ENCODE assay signal across 1 cellular context in the genomic region with DNA sequence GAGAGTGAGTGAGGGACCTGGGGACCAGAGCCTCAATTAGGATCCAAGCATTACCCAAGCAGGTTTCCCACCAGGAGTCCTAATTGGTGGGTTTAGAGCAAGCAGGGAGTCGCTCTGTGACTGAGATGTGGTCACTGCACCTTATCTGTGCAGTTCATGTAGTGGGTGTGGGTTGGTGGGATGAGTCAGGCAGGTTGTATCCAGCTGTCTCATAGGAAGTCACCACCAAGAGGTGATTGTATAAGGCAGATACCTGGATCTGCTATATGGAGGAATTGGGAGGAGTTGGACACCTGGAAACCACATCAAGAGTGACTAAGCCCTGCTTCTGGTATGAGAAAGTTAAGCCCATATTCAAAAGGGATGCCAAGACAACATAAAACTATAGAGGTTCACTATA.
TF ChIP-seq lines count a peak whose summit lies in the region.

No MANE protein-coding gene starts in this region.

TF ChIP-seq in K562, 482 proteins besides CTCF, POLR2A, EP300 and RAD21 (continued from another document and continues in another):
- TF ChIP-seq, protein P1, sequence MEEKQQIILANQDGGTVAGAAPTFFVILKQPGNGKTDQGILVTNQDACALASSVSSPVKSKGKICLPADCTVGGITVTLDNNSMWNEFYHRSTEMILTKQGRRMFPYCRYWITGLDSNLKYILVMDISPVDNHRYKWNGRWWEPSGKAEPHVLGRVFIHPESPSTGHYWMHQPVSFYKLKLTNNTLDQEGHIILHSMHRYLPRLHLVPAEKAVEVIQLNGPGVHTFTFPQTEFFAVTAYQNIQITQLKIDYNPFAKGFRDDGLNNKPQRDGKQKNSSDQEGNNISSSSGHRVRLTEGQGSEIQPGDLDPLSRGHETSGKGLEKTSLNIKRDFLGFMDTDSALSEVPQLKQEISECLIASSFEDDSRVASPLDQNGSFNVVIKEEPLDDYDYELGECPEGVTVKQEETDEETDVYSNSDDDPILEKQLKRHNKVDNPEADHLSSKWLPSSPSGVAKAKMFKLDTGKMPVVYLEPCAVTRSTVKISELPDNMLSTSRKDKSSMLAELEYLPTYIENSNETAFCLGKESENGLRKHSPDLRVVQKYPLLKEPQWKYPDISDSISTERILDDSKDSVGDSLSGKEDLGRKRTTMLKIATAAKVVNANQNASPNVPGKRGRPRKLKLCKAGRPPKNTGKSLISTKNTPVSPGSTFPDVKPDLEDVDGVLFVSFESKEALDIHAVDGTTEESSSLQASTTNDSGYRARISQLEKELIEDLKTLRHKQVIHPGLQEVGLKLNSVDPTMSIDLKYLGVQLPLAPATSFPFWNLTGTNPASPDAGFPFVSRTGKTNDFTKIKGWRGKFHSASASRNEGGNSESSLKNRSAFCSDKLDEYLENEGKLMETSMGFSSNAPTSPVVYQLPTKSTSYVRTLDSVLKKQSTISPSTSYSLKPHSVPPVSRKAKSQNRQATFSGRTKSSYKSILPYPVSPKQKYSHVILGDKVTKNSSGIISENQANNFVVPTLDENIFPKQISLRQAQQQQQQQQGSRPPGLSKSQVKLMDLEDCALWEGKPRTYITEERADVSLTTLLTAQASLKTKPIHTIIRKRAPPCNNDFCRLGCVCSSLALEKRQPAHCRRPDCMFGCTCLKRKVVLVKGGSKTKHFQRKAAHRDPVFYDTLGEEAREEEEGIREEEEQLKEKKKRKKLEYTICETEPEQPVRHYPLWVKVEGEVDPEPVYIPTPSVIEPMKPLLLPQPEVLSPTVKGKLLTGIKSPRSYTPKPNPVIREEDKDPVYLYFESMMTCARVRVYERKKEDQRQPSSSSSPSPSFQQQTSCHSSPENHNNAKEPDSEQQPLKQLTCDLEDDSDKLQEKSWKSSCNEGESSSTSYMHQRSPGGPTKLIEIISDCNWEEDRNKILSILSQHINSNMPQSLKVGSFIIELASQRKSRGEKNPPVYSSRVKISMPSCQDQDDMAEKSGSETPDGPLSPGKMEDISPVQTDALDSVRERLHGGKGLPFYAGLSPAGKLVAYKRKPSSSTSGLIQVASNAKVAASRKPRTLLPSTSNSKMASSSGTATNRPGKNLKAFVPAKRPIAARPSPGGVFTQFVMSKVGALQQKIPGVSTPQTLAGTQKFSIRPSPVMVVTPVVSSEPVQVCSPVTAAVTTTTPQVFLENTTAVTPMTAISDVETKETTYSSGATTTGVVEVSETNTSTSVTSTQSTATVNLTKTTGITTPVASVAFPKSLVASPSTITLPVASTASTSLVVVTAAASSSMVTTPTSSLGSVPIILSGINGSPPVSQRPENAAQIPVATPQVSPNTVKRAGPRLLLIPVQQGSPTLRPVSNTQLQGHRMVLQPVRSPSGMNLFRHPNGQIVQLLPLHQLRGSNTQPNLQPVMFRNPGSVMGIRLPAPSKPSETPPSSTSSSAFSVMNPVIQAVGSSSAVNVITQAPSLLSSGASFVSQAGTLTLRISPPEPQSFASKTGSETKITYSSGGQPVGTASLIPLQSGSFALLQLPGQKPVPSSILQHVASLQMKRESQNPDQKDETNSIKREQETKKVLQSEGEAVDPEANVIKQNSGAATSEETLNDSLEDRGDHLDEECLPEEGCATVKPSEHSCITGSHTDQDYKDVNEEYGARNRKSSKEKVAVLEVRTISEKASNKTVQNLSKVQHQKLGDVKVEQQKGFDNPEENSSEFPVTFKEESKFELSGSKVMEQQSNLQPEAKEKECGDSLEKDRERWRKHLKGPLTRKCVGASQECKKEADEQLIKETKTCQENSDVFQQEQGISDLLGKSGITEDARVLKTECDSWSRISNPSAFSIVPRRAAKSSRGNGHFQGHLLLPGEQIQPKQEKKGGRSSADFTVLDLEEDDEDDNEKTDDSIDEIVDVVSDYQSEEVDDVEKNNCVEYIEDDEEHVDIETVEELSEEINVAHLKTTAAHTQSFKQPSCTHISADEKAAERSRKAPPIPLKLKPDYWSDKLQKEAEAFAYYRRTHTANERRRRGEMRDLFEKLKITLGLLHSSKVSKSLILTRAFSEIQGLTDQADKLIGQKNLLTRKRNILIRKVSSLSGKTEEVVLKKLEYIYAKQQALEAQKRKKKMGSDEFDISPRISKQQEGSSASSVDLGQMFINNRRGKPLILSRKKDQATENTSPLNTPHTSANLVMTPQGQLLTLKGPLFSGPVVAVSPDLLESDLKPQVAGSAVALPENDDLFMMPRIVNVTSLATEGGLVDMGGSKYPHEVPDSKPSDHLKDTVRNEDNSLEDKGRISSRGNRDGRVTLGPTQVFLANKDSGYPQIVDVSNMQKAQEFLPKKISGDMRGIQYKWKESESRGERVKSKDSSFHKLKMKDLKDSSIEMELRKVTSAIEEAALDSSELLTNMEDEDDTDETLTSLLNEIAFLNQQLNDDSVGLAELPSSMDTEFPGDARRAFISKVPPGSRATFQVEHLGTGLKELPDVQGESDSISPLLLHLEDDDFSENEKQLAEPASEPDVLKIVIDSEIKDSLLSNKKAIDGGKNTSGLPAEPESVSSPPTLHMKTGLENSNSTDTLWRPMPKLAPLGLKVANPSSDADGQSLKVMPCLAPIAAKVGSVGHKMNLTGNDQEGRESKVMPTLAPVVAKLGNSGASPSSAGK (IDR thresholded peaks at IDR 0.05): no peak
- TF ChIP-seq ZNF583 (CRISPR knock-in tag; IDR thresholded peaks at IDR 0.05) (no peak), CBFA2T3 (IDR thresholded peaks at IDR 0.05) (peak; percentile 82), SMARCA4 (IDR thresholded peaks at IDR 0.05) (peak; percentile 51; the same call in 1 of the 2 replicates), CHCHD3 (CRISPR knock-in tag; IDR thresholded peaks at IDR 0.05) (no peak), NCOA4 (IDR thresholded peaks at IDR 0.05; ENCODE audit: partially characterized antibody) (no peak), FOXA1 (IDR thresholded peaks at IDR 0.05; ENCODE audit: borderline replicate concordance) (no peak), PML (IDR thresholded peaks at IDR 0.05; ENCODE audit: low read length) (0 out of 2 replicates have a peak, but pooled peaks have one; percentile 18), NFIC (IDR thresholded peaks at IDR 0.05) (peak; percentile 9; the same call in 1 of the 2 replicates), SRSF7 (optimal IDR thresholded peaks at IDR 0.05; ENCODE audit: low read depth, low read length) (no peak), CTBP1 (IDR thresholded peaks at IDR 0.05; ENCODE audit: borderline replicate concordance) (peak; percentile 71), ZEB2 (IDR thresholded peaks at IDR 0.05) (peak; percentile 87), MAFK (IDR thresholded peaks at IDR 0.05; ENCODE audit: low read length) (no peak), HOXB6 (CRISPR knock-in tag; IDR thresholded peaks at IDR 0.05; ENCODE audit: borderline replicate concordance) (no peak), CBFA2T2 (conservative IDR thresholded peaks at IDR 0.05) (peak; percentile 74), MXI1 (IDR thresholded peaks at IDR 0.05; ENCODE audit: low read depth, low read length) (no peak), TAL1 (IDR thresholded peaks at IDR 0.05) (peak; percentile 61; the same call in 1 of the 2 replicates), KLF10 (CRISPR knock-in tag; IDR thresholded peaks at IDR 0.05) (no peak), TCF3 (CRISPR knock-in tag; IDR thresholded peaks at IDR 0.05) (peak; percentile 84), ZNF239 (CRISPR knock-in tag; IDR thresholded peaks at IDR 0.05) (no peak), ZNF3 (CRISPR knock-in tag; IDR thresholded peaks at IDR 0.05) (no peak), ZNF644 (tag; IDR thresholded peaks at IDR 0.05; ENCODE audit: low read depth) (no peak), ESRRA (IDR thresholded peaks at IDR 0.05; ENCODE audit: borderline replicate concordance, low read depth) (no peak), SMARCA5 (IDR thresholded peaks at IDR 0.05) (no peak)
- TF ChIP-seq, protein P2, sequence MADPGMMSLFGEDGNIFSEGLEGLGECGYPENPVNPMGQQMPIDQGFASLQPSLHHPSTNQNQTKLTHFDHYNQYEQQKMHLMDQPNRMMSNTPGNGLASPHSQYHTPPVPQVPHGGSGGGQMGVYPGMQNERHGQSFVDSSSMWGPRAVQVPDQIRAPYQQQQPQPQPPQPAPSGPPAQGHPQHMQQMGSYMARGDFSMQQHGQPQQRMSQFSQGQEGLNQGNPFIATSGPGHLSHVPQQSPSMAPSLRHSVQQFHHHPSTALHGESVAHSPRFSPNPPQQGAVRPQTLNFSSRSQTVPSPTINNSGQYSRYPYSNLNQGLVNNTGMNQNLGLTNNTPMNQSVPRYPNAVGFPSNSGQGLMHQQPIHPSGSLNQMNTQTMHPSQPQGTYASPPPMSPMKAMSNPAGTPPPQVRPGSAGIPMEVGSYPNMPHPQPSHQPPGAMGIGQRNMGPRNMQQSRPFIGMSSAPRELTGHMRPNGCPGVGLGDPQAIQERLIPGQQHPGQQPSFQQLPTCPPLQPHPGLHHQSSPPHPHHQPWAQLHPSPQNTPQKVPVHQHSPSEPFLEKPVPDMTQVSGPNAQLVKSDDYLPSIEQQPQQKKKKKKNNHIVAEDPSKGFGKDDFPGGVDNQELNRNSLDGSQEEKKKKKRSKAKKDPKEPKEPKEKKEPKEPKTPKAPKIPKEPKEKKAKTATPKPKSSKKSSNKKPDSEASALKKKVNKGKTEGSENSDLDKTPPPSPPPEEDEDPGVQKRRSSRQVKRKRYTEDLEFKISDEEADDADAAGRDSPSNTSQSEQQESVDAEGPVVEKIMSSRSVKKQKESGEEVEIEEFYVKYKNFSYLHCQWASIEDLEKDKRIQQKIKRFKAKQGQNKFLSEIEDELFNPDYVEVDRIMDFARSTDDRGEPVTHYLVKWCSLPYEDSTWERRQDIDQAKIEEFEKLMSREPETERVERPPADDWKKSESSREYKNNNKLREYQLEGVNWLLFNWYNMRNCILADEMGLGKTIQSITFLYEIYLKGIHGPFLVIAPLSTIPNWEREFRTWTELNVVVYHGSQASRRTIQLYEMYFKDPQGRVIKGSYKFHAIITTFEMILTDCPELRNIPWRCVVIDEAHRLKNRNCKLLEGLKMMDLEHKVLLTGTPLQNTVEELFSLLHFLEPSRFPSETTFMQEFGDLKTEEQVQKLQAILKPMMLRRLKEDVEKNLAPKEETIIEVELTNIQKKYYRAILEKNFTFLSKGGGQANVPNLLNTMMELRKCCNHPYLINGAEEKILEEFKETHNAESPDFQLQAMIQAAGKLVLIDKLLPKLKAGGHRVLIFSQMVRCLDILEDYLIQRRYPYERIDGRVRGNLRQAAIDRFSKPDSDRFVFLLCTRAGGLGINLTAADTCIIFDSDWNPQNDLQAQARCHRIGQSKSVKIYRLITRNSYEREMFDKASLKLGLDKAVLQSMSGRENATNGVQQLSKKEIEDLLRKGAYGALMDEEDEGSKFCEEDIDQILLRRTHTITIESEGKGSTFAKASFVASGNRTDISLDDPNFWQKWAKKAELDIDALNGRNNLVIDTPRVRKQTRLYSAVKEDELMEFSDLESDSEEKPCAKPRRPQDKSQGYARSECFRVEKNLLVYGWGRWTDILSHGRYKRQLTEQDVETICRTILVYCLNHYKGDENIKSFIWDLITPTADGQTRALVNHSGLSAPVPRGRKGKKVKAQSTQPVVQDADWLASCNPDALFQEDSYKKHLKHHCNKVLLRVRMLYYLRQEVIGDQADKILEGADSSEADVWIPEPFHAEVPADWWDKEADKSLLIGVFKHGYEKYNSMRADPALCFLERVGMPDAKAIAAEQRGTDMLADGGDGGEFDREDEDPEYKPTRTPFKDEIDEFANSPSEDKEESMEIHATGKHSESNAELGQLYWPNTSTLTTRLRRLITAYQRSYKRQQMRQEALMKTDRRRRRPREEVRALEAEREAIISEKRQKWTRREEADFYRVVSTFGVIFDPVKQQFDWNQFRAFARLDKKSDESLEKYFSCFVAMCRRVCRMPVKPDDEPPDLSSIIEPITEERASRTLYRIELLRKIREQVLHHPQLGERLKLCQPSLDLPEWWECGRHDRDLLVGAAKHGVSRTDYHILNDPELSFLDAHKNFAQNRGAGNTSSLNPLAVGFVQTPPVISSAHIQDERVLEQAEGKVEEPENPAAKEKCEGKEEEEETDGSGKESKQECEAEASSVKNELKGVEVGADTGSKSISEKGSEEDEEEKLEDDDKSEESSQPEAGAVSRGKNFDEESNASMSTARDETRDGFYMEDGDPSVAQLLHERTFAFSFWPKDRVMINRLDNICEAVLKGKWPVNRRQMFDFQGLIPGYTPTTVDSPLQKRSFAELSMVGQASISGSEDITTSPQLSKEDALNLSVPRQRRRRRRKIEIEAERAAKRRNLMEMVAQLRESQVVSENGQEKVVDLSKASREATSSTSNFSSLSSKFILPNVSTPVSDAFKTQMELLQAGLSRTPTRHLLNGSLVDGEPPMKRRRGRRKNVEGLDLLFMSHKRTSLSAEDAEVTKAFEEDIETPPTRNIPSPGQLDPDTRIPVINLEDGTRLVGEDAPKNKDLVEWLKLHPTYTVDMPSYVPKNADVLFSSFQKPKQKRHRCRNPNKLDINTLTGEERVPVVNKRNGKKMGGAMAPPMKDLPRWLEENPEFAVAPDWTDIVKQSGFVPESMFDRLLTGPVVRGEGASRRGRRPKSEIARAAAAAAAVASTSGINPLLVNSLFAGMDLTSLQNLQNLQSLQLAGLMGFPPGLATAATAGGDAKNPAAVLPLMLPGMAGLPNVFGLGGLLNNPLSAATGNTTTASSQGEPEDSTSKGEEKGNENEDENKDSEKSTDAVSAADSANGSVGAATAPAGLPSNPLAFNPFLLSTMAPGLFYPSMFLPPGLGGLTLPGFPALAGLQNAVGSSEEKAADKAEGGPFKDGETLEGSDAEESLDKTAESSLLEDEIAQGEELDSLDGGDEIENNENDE (IDR thresholded peaks at IDR 0.05; ENCODE audit: low read depth, low read length): no peak
- TF ChIP-seq, protein P3, sequence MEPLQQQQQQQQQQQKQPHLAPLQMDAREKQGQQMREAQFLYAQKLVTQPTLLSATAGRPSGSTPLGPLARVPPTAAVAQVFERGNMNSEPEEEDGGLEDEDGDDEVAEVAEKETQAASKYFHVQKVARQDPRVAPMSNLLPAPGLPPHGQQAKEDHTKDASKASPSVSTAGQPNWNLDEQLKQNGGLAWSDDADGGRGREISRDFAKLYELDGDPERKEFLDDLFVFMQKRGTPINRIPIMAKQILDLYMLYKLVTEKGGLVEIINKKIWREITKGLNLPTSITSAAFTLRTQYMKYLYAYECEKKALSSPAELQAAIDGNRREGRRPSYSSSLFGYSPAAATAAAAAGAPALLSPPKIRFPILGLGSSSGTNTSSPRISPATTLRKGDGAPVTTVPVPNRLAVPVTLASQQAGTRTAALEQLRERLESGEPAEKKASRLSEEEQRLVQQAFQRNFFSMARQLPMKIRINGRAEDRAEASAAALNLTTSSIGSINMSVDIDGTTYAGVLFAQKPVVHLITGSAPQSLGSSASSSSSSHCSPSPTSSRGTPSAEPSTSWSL (CRISPR knock-in tag; IDR thresholded peaks at IDR 0.05; ENCODE audit: borderline replicate concordance): no peak
- TF ChIP-seq, protein P4, sequence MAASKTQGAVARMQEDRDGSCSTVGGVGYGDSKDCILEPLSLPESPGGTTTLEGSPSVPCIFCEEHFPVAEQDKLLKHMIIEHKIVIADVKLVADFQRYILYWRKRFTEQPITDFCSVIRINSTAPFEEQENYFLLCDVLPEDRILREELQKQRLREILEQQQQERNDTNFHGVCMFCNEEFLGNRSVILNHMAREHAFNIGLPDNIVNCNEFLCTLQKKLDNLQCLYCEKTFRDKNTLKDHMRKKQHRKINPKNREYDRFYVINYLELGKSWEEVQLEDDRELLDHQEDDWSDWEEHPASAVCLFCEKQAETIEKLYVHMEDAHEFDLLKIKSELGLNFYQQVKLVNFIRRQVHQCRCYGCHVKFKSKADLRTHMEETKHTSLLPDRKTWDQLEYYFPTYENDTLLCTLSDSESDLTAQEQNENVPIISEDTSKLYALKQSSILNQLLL (CRISPR knock-in tag; IDR thresholded peaks at IDR 0.05; ENCODE audit: borderline replicate concordance): no peak
- TF ChIP-seq, protein P5, sequence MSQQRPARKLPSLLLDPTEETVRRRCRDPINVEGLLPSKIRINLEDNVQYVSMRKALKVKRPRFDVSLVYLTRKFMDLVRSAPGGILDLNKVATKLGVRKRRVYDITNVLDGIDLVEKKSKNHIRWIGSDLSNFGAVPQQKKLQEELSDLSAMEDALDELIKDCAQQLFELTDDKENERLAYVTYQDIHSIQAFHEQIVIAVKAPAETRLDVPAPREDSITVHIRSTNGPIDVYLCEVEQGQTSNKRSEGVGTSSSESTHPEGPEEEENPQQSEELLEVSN (IDR thresholded peaks at IDR 0.05; ENCODE audit: borderline replicate concordance in 1 of 2, extremely low read depth in 1 of 2, insufficient read depth in 1 of 2, insufficient read length in 1 of 2, low read depth in 1 of 2, low read length in 1 of 2, poor library complexity in 1 of 2, severe bottlenecking in 1 of 2): peak in 1 of 2 experiments; percentile 37
